17 cellular contexts compared by ENCODE assay signal in genomic region chr1:153478047-153478691, GRCh38. TPM values are rescaled to one million over a fixed set of nuclear protein-coding genes. Genes with fewer than 3 reads are reported as not detected.
A peak's percentile ranks its signal among the peaks of the same experiment; 100 is the strongest.
DNase-seq lines count a peak whose midpoint lies in the region; ATAC-seq, FAIRE-seq and TF ChIP-seq lines count a peak whose summit lies in the region.
"Had no signal": no experiment of that assay in that cellular context is flagged by ENCODE, and none has a peak within 500 bp of the region (broad histone marks: within the 10 kb centered on the region; RNA-seq: fewer than 3 reads in every experiment).

No MANE protein-coding gene starts in this region.

- no peak for TF ChIP-seq CTCF in HEK293 (tag by site-specific recombination; IDR thresholded peaks at IDR 0.05)
- no peak for TF ChIP-seq CTCF in H1 (IDR thresholded peaks at IDR 0.05; ENCODE audit: control extremely low read depth in 1 of 3, insufficient read depth in 1 of 3, low read depth in 1 of 3, low read length in 3 of 3)
- no peak for TF ChIP-seq CTCF in neural progenitor cell (IDR thresholded peaks at IDR 0.05)
- no peak for TF ChIP-seq CTCF in endothelial cell (IDR thresholded peaks at IDR 0.05; ENCODE audit: unreplicated experiment)

- H4K5ac ChIP-seq in H1 (ENCODE audit: insufficient read length, low read depth, low read length), result no peak overlapping the region

- H3K9me3 ChIP-seq in HEK293 (ENCODE audit: control insufficient read depth, insufficient read depth, low read depth, low read length), result no peaks in the 10 kb centered on the region
- H3K9me3 ChIP-seq in H1 (ENCODE audit: insufficient read depth in 2 of 2, low read depth in 1 of 2, low read length in 1 of 2), result peaks cover under 1 to 2% of the 10 kb centered on the region in 2 experiments; a peak in 1 of 4 replicates
- no peaks in the 10 kb centered on the region for H3K9me3 ChIP-seq in neural progenitor cell (ENCODE audit: low read depth)

- ATAC-seq in GM18907 (IDR thresholded peaks at IDR 0.05; ENCODE audit: unreplicated experiment), result no peak
- ATAC-seq: T-cell had no signal

- H3K4me1 ChIP-seq in HEK293 (ENCODE audit: control insufficient read depth, insufficient read depth, low read length), result no peaks in the 10 kb centered on the region
- peaks cover 0 to 7% (median 0%) of the 10 kb centered on the region in 4 experiments; a peak in 1 of 7 replicates for H3K4me1 ChIP-seq in H1 (replicated peaks in 1 of 4; ENCODE audit: control insufficient read depth in 3 of 4, insufficient read depth in 4 of 4, low read length in 3 of 4)
- no peaks in the 10 kb centered on the region for H3K4me1 ChIP-seq in neural progenitor cell

- no peak for FAIRE-seq in H1 (lab: Jason Lieb, UNC)
- FAIRE-seq in HTR-8/SVneo (lab: Jason Lieb, UNC), result no peak
- FAIRE-seq: G401.6 had no signal

- no peak for TF ChIP-seq POLR2A in H1 (IDR thresholded peaks at IDR 0.05; ENCODE audit: control extremely low read depth in 1 of 2, low read depth in 2 of 2, low read length in 2 of 2)

- POLR2A ChIA-PET in HEK293 (lab: Yijun Ruan, JAX), result no interaction called here
- POLR2A ChIA-PET in H1 (lab: Charles Lee; ENCODE audit: partially characterized antibody), result interaction anchor here (1.1 to 1.8 kb wide), 2 partner anchors 12 to 157 kb away, joined by 4 to 7 read pairs; no protein-coding TSS in a partner anchor

- H3K27ac ChIP-seq in HEK293 (ENCODE audit: extremely low read depth, low read depth, low read length), result no peak overlapping the region
- no peak overlapping the region for H3K27ac ChIP-seq in H1 (ENCODE audit: low read depth, low read length)
- H3K27ac ChIP-seq in neural progenitor cell, result no peak overlapping the region

- H2BK5ac ChIP-seq in H1 (ENCODE audit: low read depth, low read length), result no peak overlapping the region

- H3K9ac ChIP-seq in H1 (replicated peaks in 1 of 4; ENCODE audit: extremely low read depth in 1 of 4, low read depth in 3 of 4, low read length in 3 of 4), result no peak overlapping the region
- no peak overlapping the region for H3K9ac ChIP-seq in neural progenitor cell

- no peak overlapping the region for H3K18ac ChIP-seq in H1 (ENCODE audit: extremely low read depth, low read length)

- H3K9me3 Mint-ChIP-seq in neural progenitor cell, result peaks cover under 1% of the 10 kb centered on the region
- peaks cover 8% of the 10 kb centered on the region for H3K9me3 Mint-ChIP-seq in endothelial cell (ENCODE audit: unreplicated experiment)

- H3K36me3 Mint-ChIP-seq in neural progenitor cell (no peaks in the 10 kb centered on the region), endothelial cell (ENCODE audit: low read depth, unreplicated experiment) (peaks cover under 1% of the 10 kb centered on the region)

- no peaks in the 10 kb centered on the region for H3K4me1 Mint-ChIP-seq in neural progenitor cell
- peaks cover 4% of the 10 kb centered on the region for H3K4me1 Mint-ChIP-seq in endothelial cell (ENCODE audit: unreplicated experiment)
- H3K4me1 Mint-ChIP-seq: CD8-positive, alpha-beta memory T cell; T-cell had no signal

- no peak for TF ChIP-seq RAD21 in H1 (IDR thresholded peaks at IDR 0.05 in 1 of 2, conservative IDR thresholded peaks at IDR 0.05 in 1 of 2; ENCODE audit: low read depth in 2 of 2, low read length in 2 of 2)

- H3K4me3 Mint-ChIP-seq in neural progenitor cell, result no peak overlapping the region
- H3K4me3 Mint-ChIP-seq in endothelial cell (ENCODE audit: unreplicated experiment), result no peak overlapping the region
- H3K4me3 Mint-ChIP-seq: CD8-positive, alpha-beta memory T cell; T-cell had no signal

- no peaks in the 10 kb centered on the region for H3K23me2 ChIP-seq in H1 (ENCODE audit: low read depth, low read length)

- H3K23ac ChIP-seq in H1 (ENCODE audit: insufficient read length), result no peak overlapping the region

- H3K27me3 Mint-ChIP-seq in neural progenitor cell (ENCODE audit: insufficient read depth, low read depth) (peaks cover 8% of the 10 kb centered on the region), endothelial cell (ENCODE audit: unreplicated experiment) (no peaks in the 10 kb centered on the region)

- CTCF ChIA-PET in HEK293 (lab: Yijun Ruan, JAX), result interaction anchor here (0.5 to 3.0 kb wide), 7 partner anchors 10 to 1789 kb away, joined by 3 to 22 read pairs (median 4); no protein-coding TSS in a partner anchor
- CTCF ChIA-PET in H1 (lab: Charles Lee; ENCODE audit: partially characterized antibody), result interaction anchor here (0.7 to 3.6 kb wide), 7 partner anchors 13 to 123 kb away, joined by 3 to 20 read pairs (median 6); no protein-coding TSS in a partner anchor

- H3K36me3 ChIP-seq in HEK293 (ENCODE audit: control insufficient read depth in 2 of 2, insufficient read depth in 1 of 2, low read length in 2 of 2), result no peaks in the 10 kb centered on the region
- H3K36me3 ChIP-seq in H1 (ENCODE audit: control insufficient read depth in 2 of 4, insufficient read depth in 4 of 4, low read length in 3 of 4), result no peaks in the 10 kb centered on the region
- no peaks in the 10 kb centered on the region for H3K36me3 ChIP-seq in neural progenitor cell

- peak overlapping the region; percentile 79 for H2AFZ ChIP-seq in H1 (ENCODE audit: low read length)
- H2AFZ ChIP-seq in neural progenitor cell (replicated peaks), result peak overlapping the region; percentile 26

- H3K4me2 ChIP-seq in H1 (ENCODE audit: insufficient read depth in 1 of 2, low read depth in 2 of 2, low read length in 2 of 2) (no peak overlapping the region), neural progenitor cell (no peak overlapping the region)

- H4K91ac ChIP-seq in H1 (replicated peaks; ENCODE audit: insufficient read length, low read length), result no peak overlapping the region

- H4K20me1 ChIP-seq in H1 (replicated peaks in 1 of 2; ENCODE audit: control insufficient read depth in 1 of 2, insufficient read depth in 2 of 2, low read length in 2 of 2), result no peaks in the 10 kb centered on the region
- no peaks in the 10 kb centered on the region for H4K20me1 ChIP-seq in neural progenitor cell (ENCODE audit: low read depth)

- H2BK120ac ChIP-seq in H1 (replicated peaks; ENCODE audit: low read depth, low read length), result no peak overlapping the region

- no peak overlapping the region for H2AK5ac ChIP-seq in H1 (ENCODE audit: low read depth, low read length)

- H2BK12ac ChIP-seq in H1 (ENCODE audit: low read depth, low read length), result no peak overlapping the region

- DNase-seq in ELF-1 (ENCODE audit: low read depth, low spot score) (peak; percentile 79), H1 (ENCODE audit: low read depth in 1 of 2, low spot score in 2 of 2) (no peak), neural progenitor cell (ENCODE audit: low spot score) (no peak), endothelial cell (ENCODE audit: low spot score) (no peak), HTR-8/SVneo (ENCODE audit: insufficient read length, low spot score) (no peak)
- DNase-seq: CD8-positive, alpha-beta memory T cell; DMS79 treated with DMSO at 0.1 percent for 48 hours; IMR-90; NCI-H1105; NCI-H2029 treated with DMSO at 0.1 percent for 48 hours; T-cell had no signal

- H3K4me3 ChIP-seq in HEK293 (ENCODE audit: low read depth, low read length) (no peak overlapping the region), H1 (ENCODE audit: extremely low read depth in 1 of 4, insufficient read depth in 2 of 4, low read depth in 3 of 4, low read length in 4 of 4) (no peak overlapping the region), neural progenitor cell (no peak overlapping the region)

- H3K56ac ChIP-seq in H1 (replicated peaks; ENCODE audit: insufficient read length, low read depth, low read length), result no peak overlapping the region

- no peak overlapping the region for H3K4ac ChIP-seq in H1 (replicated peaks; ENCODE audit: insufficient read length, low read depth, low read length)

- no peak overlapping the region for H3K27ac Mint-ChIP-seq in neural progenitor cell
- H3K27ac Mint-ChIP-seq in endothelial cell (ENCODE audit: unreplicated experiment), result no peak overlapping the region

- H2BK15ac ChIP-seq in H1 (ENCODE audit: low read length), result no peak overlapping the region

- H2BK20ac ChIP-seq in H1 (ENCODE audit: low read length), result no peak overlapping the region

- H3K79me2 ChIP-seq in H1 (ENCODE audit: control insufficient read depth in 1 of 2, insufficient read depth in 2 of 2, low read length in 2 of 2), result no peaks in the 10 kb centered on the region
- H3K79me2 ChIP-seq in neural progenitor cell (ENCODE audit: low read depth), result no peaks in the 10 kb centered on the region

- no peaks in the 10 kb centered on the region for H3K79me1 ChIP-seq in H1 (ENCODE audit: low read depth, low read length)

- H4K8ac ChIP-seq in H1 (ENCODE audit: extremely low read depth, insufficient read depth, low read length), result 0 out of 2 replicates have a peak overlapping the region, but pooled peaks have one; percentile 7

- no peak overlapping the region for H3K14ac ChIP-seq in H1 (ENCODE audit: insufficient read length)

- no peak for TF ChIP-seq EP300 in H1 (IDR thresholded peaks at IDR 0.05; ENCODE audit: borderline replicate concordance in 1 of 2, low read depth in 2 of 2, low read length in 2 of 2)

- no peaks in the 10 kb centered on the region for H3K27me3 ChIP-seq in H1 (replicated peaks in 1 of 4; ENCODE audit: control insufficient read depth in 3 of 4, extremely low read depth in 1 of 4, insufficient read depth in 3 of 4, low read length in 3 of 4)
- H3K27me3 ChIP-seq in neural progenitor cell, result no peaks in the 10 kb centered on the region

- WGBS in H1 (ENCODE audit: extremely low coverage in 1 of 2, insufficient coverage in 1 of 2, insufficient read length in 1 of 2, insufficient replicate concordance in 2 of 2, low coverage in 1 of 2, low lambda C conversion rate in 2 of 2, missing lambda C conversion rate in 1 of 2), 2 experiments, result 86% methylated on average over 8 of the region's 8 CpGs; no CpG with 5 or more reads in 1 of the 2 experiments

- no peaks in the 10 kb centered on the region for H3F3A ChIP-seq in neural progenitor cell (ENCODE audit: low read depth)

RNA-seq across cellular contexts. Expression of gene S100A7, which starts 17.7 kb away (rescaled TPM):
- total RNA-seq in H1 (2021; fragmentation: NEBNext Ultra II Directional; extraction: Animal tissue kit (Norgen Biotek cat#: 25700)), result not detected in 2 replicates
- polyA plus RNA-seq in H1 (2011; rRNA removed), result not detected in 2 replicates
- not detected for polyA plus RNA-seq in H1 (2011; cell fraction: cytosol; rRNA removed)
- polyA plus RNA-seq in H1 (2011; cell fraction: nucleus; rRNA removed), result not detected
- polyA plus RNA-seq in H1 (2012, experiment 1 of 2), result not detected in 4 replicates
- not detected for polyA plus RNA-seq in H1 (2012, experiment 2 of 2)
- not detected for polyA plus RNA-seq in H1 (2013, experiment 1 of 2)
- not detected for polyA plus RNA-seq in H1 (2013, experiment 2 of 2)
- polyA minus RNA-seq in H1 (2011; rRNA and poly(A)+ RNA removed), result not detected in 2 replicates
- polyA minus RNA-seq in H1 (2011; cell fraction: cytosol; rRNA and poly(A)+ RNA removed), result not detected
- not detected for polyA minus RNA-seq in H1 (2011; cell fraction: nucleus; rRNA and poly(A)+ RNA removed)
- not detected in 2 replicates for total RNA-seq in neural progenitor cell (ENCODE audit: low replicate concordance)
- not detected for total RNA-seq in endothelial cell (ENCODE audit: unreplicated experiment)
- total RNA-seq: CD8-positive, alpha-beta memory T cell; IMR-90; LHCN-M2; T-cell had no signal
- polyA plus RNA-seq: AG04450; BJ; CD8-positive, alpha-beta memory T cell; IMR-90 had no signal

RNA-seq across cellular contexts. Expression of gene S100A6, which starts 57.6 kb away (rescaled TPM):
- 11.1 and 11.5 TPM in 2 replicates for total RNA-seq in H1 (2021; fragmentation: NEBNext Ultra II Directional; extraction: Animal tissue kit (Norgen Biotek cat#: 25700))
- polyA plus RNA-seq in H1 (2011; rRNA removed), result 45.8 and 63.0 TPM in 2 replicates
- polyA plus RNA-seq in H1 (2011; cell fraction: cytosol; rRNA removed), result 41.4 TPM
- 29.9 TPM for polyA plus RNA-seq in H1 (2011; cell fraction: nucleus; rRNA removed)
- 38.9 to 50.1 TPM (median 45.3 TPM) in 4 replicates for polyA plus RNA-seq in H1 (2012, experiment 1 of 2)
- polyA plus RNA-seq in H1 (2012, experiment 2 of 2), result 57.1 TPM
- polyA plus RNA-seq in H1 (2013, experiment 1 of 2), result 12.2 TPM
- polyA plus RNA-seq in H1 (2013, experiment 2 of 2), result 12.1 TPM
- 7.9 and 10.3 TPM in 2 replicates for polyA minus RNA-seq in H1 (2011; rRNA and poly(A)+ RNA removed)
- 29.6 TPM for polyA minus RNA-seq in H1 (2011; cell fraction: cytosol; rRNA and poly(A)+ RNA removed)
- 15.6 TPM for polyA minus RNA-seq in H1 (2011; cell fraction: nucleus; rRNA and poly(A)+ RNA removed)
- total RNA-seq in neural progenitor cell (ENCODE audit: low replicate concordance) (0.34 TPM in 1 of 2 replicates, not detected in the other), endothelial cell (ENCODE audit: unreplicated experiment) (11.9 TPM)
